ENCODE assay signal across 13 cellular contexts in genomic region chr17:75908201-75908600, GRCh38. TPM values are rescaled to one million over a fixed set of nuclear protein-coding genes. Genes with fewer than 3 reads are reported as not detected.
DNase-seq lines count a peak whose midpoint lies in the region; ATAC-seq and TF ChIP-seq lines count a peak whose summit lies in the region.
"Had no signal": no experiment of that assay in that cellular context is flagged by ENCODE, and none has a peak within 500 bp of the region (broad histone marks: within the 10 kb centered on the region; RNA-seq: fewer than 3 reads in every experiment).

No MANE protein-coding gene starts in this region.

- no peak overlapping the region for H3K27ac ChIP-seq in HEK293 (ENCODE audit: extremely low read depth, low read depth, low read length)
- H3K27ac ChIP-seq in right cardiac atrium (ENCODE audit: low read length) = no peak overlapping the region
- H3K27ac ChIP-seq: ovary, vagina had no signal

- no peak for TF ChIP-seq CTCF in HEK293 (tag by site-specific recombination; IDR thresholded peaks at IDR 0.05)

- peaks cover 14 to 38% of the 10 kb centered on the region in 2 experiments; a peak in 2 of 3 replicates for H3K36me3 ChIP-seq in HEK293 (ENCODE audit: control insufficient read depth in 2 of 2, insufficient read depth in 1 of 2, low read length in 2 of 2)
- H3K36me3 ChIP-seq: ovary, vagina had no signal

- no peaks in the 10 kb centered on the region for H3K27me3 ChIP-seq in right cardiac atrium (ENCODE audit: control insufficient read depth, insufficient read depth)
- H3K27me3 ChIP-seq: ovary, vagina had no signal

- CTCF ChIA-PET in HEK293 (lab: Yijun Ruan, JAX) = interaction anchor here (0.6 to 11.4 kb wide), 4 partner anchors 8 to 94 kb away, joined by 3 to 224 read pairs (median 10); partner anchors contain the start of gene CDK3

- H3K4me3 ChIP-seq in HEK293 (ENCODE audit: low read depth, low read length) (no peak overlapping the region), right cardiac atrium (ENCODE audit: low read length) (no peak overlapping the region)
- H3K4me3 ChIP-seq: ovary, vagina had no signal

- H3K4me1 ChIP-seq in HEK293 (ENCODE audit: control insufficient read depth, insufficient read depth, low read length) (peaks cover 7% of the 10 kb centered on the region), right cardiac atrium (ENCODE audit: control insufficient read depth, insufficient read depth, low read length) (no peaks in the 10 kb centered on the region)

- DNase-seq in A172 (ENCODE audit: low spot score) (peak; percentile 68), NCI-H69 (lab: John Stamatoyannopoulos, UW) (peak; percentile 70), right cardiac atrium (peak; percentile 61 to 84 (median 84)), anterior cingulate cortex (lab: John Stamatoyannopoulos, UW) (no peak)
- DNase-seq in stimulated activated CD4-positive, alpha-beta T cell treated with anti-CD3 and anti-CD28 coated beads, Interleukin-12 subunit alpha, Interleukin-12 subunit beta, amount 100 ng/mL, for 4 hours = no peak
- DNase-seq: activated T-cell treated with anti-CD3 and anti-CD28 coated beads, Interleukin-2, amount 50 U/mL, for 24 hours; glutamatergic neuron; NCI-H226; ovary had no signal

- intact Hi-C loops in right cardiac atrium (cut with DNase I) = loop anchor here in 2 of 4 donors (5.0 kb wide), 2 partner anchors 99 to 104 kb away; no protein-coding TSS in a partner anchor

- POLR2A ChIA-PET in HEK293 (lab: Yijun Ruan, JAX) = no interaction called here

- ATAC-seq in right cardiac atrium = peak; percentile 34 to 63
- no peak for ATAC-seq in GM18502 (IDR thresholded peaks at IDR 0.05; ENCODE audit: poor library complexity, unreplicated experiment)
- ATAC-seq in GM19324 (IDR thresholded peaks at IDR 0.05; ENCODE audit: low FRiP score, unreplicated experiment) = no peak

- no peaks in the 10 kb centered on the region for H3K9me3 ChIP-seq in HEK293 (ENCODE audit: control insufficient read depth, insufficient read depth, low read depth, low read length)
- H3K9me3 ChIP-seq in right cardiac atrium (ENCODE audit: control insufficient read depth, low read length) = no peaks in the 10 kb centered on the region
- H3K9me3 ChIP-seq: ovary, vagina had no signal

- WGBS in right cardiac atrium = 50% methylated on average over 6 of the region's 6 CpGs

TF ChIP-seq in HEK293, 187 proteins besides CTCF, POLR2A, EP300 and RAD21:
- TF ChIP-seq ZNF248 (tag by site-specific recombination; IDR thresholded peaks at IDR 0.05) (no peak), KLF1 (tag by site-specific recombination; IDR thresholded peaks at IDR 0.05) (peak; percentile 83), ZBTB8A (tag by site-specific recombination; IDR thresholded peaks at IDR 0.05) (peak; percentile 55), KLF17 (tag by site-specific recombination; IDR thresholded peaks at IDR 0.05) (peak; percentile 31; the same call in 1 of the 2 replicates), SP7 (tag by site-specific recombination; IDR thresholded peaks at IDR 0.05) (peak; percentile 74), HOXD13 (CRISPR knock-in tag; IDR thresholded peaks at IDR 0.05; ENCODE audit: borderline replicate concordance) (no peak)

RNA-seq across cellular contexts. Expression of gene MRPL38, which starts 3.5 kb away (rescaled TPM):
- 55.1 and 58.4 TPM in 2 replicates for total RNA-seq in A172 (2014; rRNA removed; shearing (Covaris generic))
- 10 to 100 TPM; 64.1 to 94.2 (median 83.8) TPM for total RNA-seq in right cardiac atrium
- 57.9 TPM for polyA plus RNA-seq in right cardiac atrium

RNA-seq across cellular contexts. Expression of gene TRIM65, which starts 11.4 kb away (rescaled TPM):
- 32.7 and 41.4 TPM in 2 replicates for total RNA-seq in A172 (2014; rRNA removed; shearing (Covaris generic))
- total RNA-seq in right cardiac atrium = 10 to 100 TPM in 1 of 4 donors, 1 to 10 TPM in 3; 5.7 to 10.7 (median 7.7) TPM
- 7.9 TPM for polyA plus RNA-seq in right cardiac atrium

RNA-seq across cellular contexts. Expression of gene TRIM47, which starts 29.8 kb away (rescaled TPM):
- total RNA-seq in A172 (2014; rRNA removed; shearing (Covaris generic)) = 159 and 173 TPM in 2 replicates
- total RNA-seq in right cardiac atrium = 10 to 100 TPM; 24.1 to 25.9 (median 25.3) TPM
- polyA plus RNA-seq in right cardiac atrium = 19.2 TPM

RNA-seq across cellular contexts. Expression of gene FBF1, which starts 32.6 kb away (rescaled TPM):
- 9.9 and 12.5 TPM in 2 replicates for total RNA-seq in A172 (2014; rRNA removed; shearing (Covaris generic))
- 1 to 10 TPM; 4.8 to 5.5 (median 5.1) TPM for total RNA-seq in right cardiac atrium
- 5.0 TPM for polyA plus RNA-seq in right cardiac atrium

RNA-seq across cellular contexts. Expression of gene WBP2, which starts 53.1 kb away (rescaled TPM):
- 68.5 and 70.0 TPM in 2 replicates for total RNA-seq in A172 (2014; rRNA removed; shearing (Covaris generic))
- 100 to 1,000 TPM; 112 to 128 (median 118) TPM for total RNA-seq in right cardiac atrium
- polyA plus RNA-seq in right cardiac atrium = 109 TPM

Comparison
In these comparisons a context has a peak if more than half of its experiments do, and no peak if none do; other contexts are left out.
1. DNase-seq: peak in A172 (single experiment), NCI-H69 (single experiment) and right cardiac atrium (3 of 3); none in anterior cingulate cortex (0 of 58) and stimulated activated CD4-positive, alpha-beta T cell treated with anti-CD3 and anti-CD28 coated beads, Interleukin-12 subunit alpha, Interleukin-12 subunit beta, amount 100 ng/mL, for 4 hours (single experiment).
2. ATAC-seq: peak in right cardiac atrium (2 of 2); none in GM18502 (single experiment) and GM19324 (single experiment).